1 cellular context compared by ENCODE assay signal in genomic region chr6:105902401-105903031, GRCh38.
TF ChIP-seq lines count a peak whose summit lies in the region.

No MANE protein-coding gene starts in this region.

TF ChIP-seq in IMR-90, 13 proteins besides CTCF, POLR2A, EP300 and RAD21 (continued from another document):
- no peak for TF ChIP-seq BHLHE40 (IDR thresholded peaks at IDR 0.05; ENCODE audit: low read depth, low read length)
- TF ChIP-seq RCOR1 (IDR thresholded peaks at IDR 0.05; ENCODE audit: insufficient replicate concordance, low read length): no peak
- TF ChIP-seq MAFK (IDR thresholded peaks at IDR 0.05; ENCODE audit: low read depth, low read length): no peak
- TF ChIP-seq MAZ (IDR thresholded peaks at IDR 0.05; ENCODE audit: borderline replicate concordance, low read depth, low read length): no peak
- no peak for TF ChIP-seq USF2 (IDR thresholded peaks at IDR 0.05; ENCODE audit: low read depth, low read length)
- no peak for TF ChIP-seq SMC3 (IDR thresholded peaks at IDR 0.05; ENCODE audit: low read depth, low read length)
- TF ChIP-seq CHD1 (IDR thresholded peaks at IDR 0.05; ENCODE audit: low read depth, low read length): no peak
- no peak for TF ChIP-seq MXI1 (IDR thresholded peaks at IDR 0.05; ENCODE audit: borderline replicate concordance, low read depth, low read length)
- no peak for TF ChIP-seq CEBPB (IDR thresholded peaks at IDR 0.05; ENCODE audit: low read depth, low read length)
- TF ChIP-seq RFX5 (IDR thresholded peaks at IDR 0.05; ENCODE audit: low read depth, low read length): no peak
